22 cellular contexts compared by ENCODE assay signal in genomic region chr21:27268290-27268689, GRCh38.
DNase-seq lines count a peak whose midpoint lies in the region; ATAC-seq and TF ChIP-seq lines count a peak whose summit lies in the region.
"Had no signal": no experiment of that assay in that cellular context is flagged by ENCODE, and none has a peak within 500 bp of the region (broad histone marks: within the 10 kb centered on the region; RNA-seq: fewer than 3 reads in every experiment).

No MANE protein-coding gene starts in this region.

- DNase-seq in GM04504 (ENCODE audit: low read depth) (peak; percentile 44), brain microvascular endothelial cell (peak; percentile 33), kidney tubule cell (ENCODE audit: low spot score) (peak; percentile 68), GM13976 (ENCODE audit: low spot score) (no peak), left lung (no peak), esophagus squamous epithelium (lab: John Stamatoyannopoulos, UW) (no peak)
- DNase-seq in stimulated activated naive CD4-positive, alpha-beta T cell (lab: John Stamatoyannopoulos, UW): no peak
- DNase-seq: CD8-positive, alpha-beta T cell; cerebellar nuclear complex; gastrocnemius medialis; KBM-7; naive thymus-derived CD8-positive, alpha-beta T cell; NCI-H1105 treated with DMSO at 0.1 percent for 48 hours; NCI-H82; PC-9; stimulated activated naive CD4-positive, alpha-beta T cell treated with Interleukin-2 at 50 U/mL for 16 hours; upper lobe of left lung had no signal

- no peak for ATAC-seq in left lung
- ATAC-seq: activated CD4-positive, CD25-positive, alpha-beta regulatory T cell treated with anti-CD3 and anti-CD28 coated beads, Interleukin-2, amount 50 U/mL, for 24 hours; activated T-helper 17 cell treated with anti-CD3 and anti-CD28 coated beads, Interleukin-2, amount 50 U/mL, for 72 hours; CD8-positive, alpha-beta T cell; gastrocnemius medialis; naive thymus-derived CD8-positive, alpha-beta T cell had no signal

- peak overlapping the region; percentile 88 for H2AFZ ChIP-seq in ACC112 (ENCODE audit: low read length, unreplicated experiment)
- H2AFZ ChIP-seq: PC-9 had no signal

- in situ Hi-C loops in brain microvascular endothelial cell (cut with HindIII; ENCODE audit: low pct_ligation_motif_present, low sequenced_read_pairs) (no loop called here), GM13976 (cut with MboI; ENCODE audit: low sequenced_read_pairs, unreplicated experiment) (no loop called here)

- H3K9me3 ChIP-seq in left lung (no peaks in the 10 kb centered on the region), esophagus squamous epithelium (no peaks in the 10 kb centered on the region)
- H3K9me3 ChIP-seq: gastrocnemius medialis, prostate gland, upper lobe of left lung had no signal

- no peak for TF ChIP-seq CTCF in brain microvascular endothelial cell (IDR thresholded peaks at IDR 0.05; ENCODE audit: low read depth, low read length, missing control alignments)
- no peak for TF ChIP-seq CTCF in GM13976 (IDR thresholded peaks at IDR 0.05; ENCODE audit: borderline replicate concordance, control extremely low read depth, extremely low read depth, insufficient read depth, missing control alignments)
- TF ChIP-seq CTCF in left lung (IDR thresholded peaks at IDR 0.05): no peak
- no peak for TF ChIP-seq CTCF in esophagus squamous epithelium (IDR thresholded peaks at IDR 0.05)

- H3K27me3 ChIP-seq in ACC112 (ENCODE audit: insufficient read depth, low read length): no peaks in the 10 kb centered on the region
- H3K27me3 ChIP-seq in brain microvascular endothelial cell (replicated peaks): no peaks in the 10 kb centered on the region
- no peaks in the 10 kb centered on the region for H3K27me3 ChIP-seq in left lung
- no peaks in the 10 kb centered on the region for H3K27me3 ChIP-seq in esophagus squamous epithelium
- H3K27me3 ChIP-seq: gastrocnemius medialis, upper lobe of left lung had no signal

- H3K4me1 ChIP-seq in ACC112 (ENCODE audit: control insufficient read depth, insufficient read depth, low read length, unreplicated experiment) (peaks cover 28% of the 10 kb centered on the region), left lung (no peaks in the 10 kb centered on the region), esophagus squamous epithelium (no peaks in the 10 kb centered on the region)
- H3K4me1 ChIP-seq: gastrocnemius medialis, prostate gland, upper lobe of left lung had no signal

- H3K36me3 ChIP-seq in ACC112 (ENCODE audit: insufficient read depth, low read length): no peaks in the 10 kb centered on the region
- H3K36me3 ChIP-seq in brain microvascular endothelial cell (replicated peaks): no peaks in the 10 kb centered on the region
- no peaks in the 10 kb centered on the region for H3K36me3 ChIP-seq in left lung
- H3K36me3 ChIP-seq in esophagus squamous epithelium: no peaks in the 10 kb centered on the region
- H3K36me3 ChIP-seq: gastrocnemius medialis, prostate gland, upper lobe of left lung had no signal

- no peak for TF ChIP-seq POLR2A in esophagus squamous epithelium (IDR thresholded peaks at IDR 0.05)

- H3K27ac ChIP-seq in ACC112 (ENCODE audit: low read depth, low read length) (peak overlapping the region; percentile 66), brain microvascular endothelial cell (peak overlapping the region; percentile 57), left lung (peak overlapping the region in 1 of 2 donors; percentile 23), esophagus squamous epithelium (no peak overlapping the region)
- H3K27ac ChIP-seq: PC-9, prostate gland, upper lobe of left lung had no signal

- H3K4me3 ChIP-seq in ACC112 (ENCODE audit: low read depth, low read length) (peak overlapping the region; percentile 18; the same call in 1 of the 2 replicates), brain microvascular endothelial cell (ENCODE audit: low read depth, low read length) (no peak overlapping the region), left lung (no peak overlapping the region), esophagus squamous epithelium (no peak overlapping the region)
- H3K4me3 ChIP-seq: gastrocnemius medialis, lung, PC-9, prostate gland, upper lobe of left lung had no signal

- 62 to 67% methylated on average over 2 of the region's 2 CpGs for WGBS in esophagus squamous epithelium, 2 donors

- H3K79me2 ChIP-seq in ACC112 (ENCODE audit: control insufficient read depth, insufficient read depth, low read length, unreplicated experiment): no peaks in the 10 kb centered on the region

- intact Hi-C loops in left lung (cut with DNase I): no loop called here
- intact Hi-C loops in esophagus squamous epithelium (cut with DNase I): no loop called here

Comparison
In these comparisons a context has a peak if more than half of its experiments do, and no peak if none do; other contexts are left out.
1. H3K27ac ChIP-seq: peak in ACC112 (single experiment) and brain microvascular endothelial cell (single experiment); none in esophagus squamous epithelium (0 of 4).
2. DNase-seq: peak in GM04504 (single experiment), brain microvascular endothelial cell (single experiment) and kidney tubule cell (single experiment); none in GM13976 (single experiment), left lung (0 of 2), stimulated activated naive CD4-positive, alpha-beta T cell (0 of 6) and esophagus squamous epithelium (single experiment).